10 cellular contexts compared by ENCODE assay signal in the genomic region with DNA sequence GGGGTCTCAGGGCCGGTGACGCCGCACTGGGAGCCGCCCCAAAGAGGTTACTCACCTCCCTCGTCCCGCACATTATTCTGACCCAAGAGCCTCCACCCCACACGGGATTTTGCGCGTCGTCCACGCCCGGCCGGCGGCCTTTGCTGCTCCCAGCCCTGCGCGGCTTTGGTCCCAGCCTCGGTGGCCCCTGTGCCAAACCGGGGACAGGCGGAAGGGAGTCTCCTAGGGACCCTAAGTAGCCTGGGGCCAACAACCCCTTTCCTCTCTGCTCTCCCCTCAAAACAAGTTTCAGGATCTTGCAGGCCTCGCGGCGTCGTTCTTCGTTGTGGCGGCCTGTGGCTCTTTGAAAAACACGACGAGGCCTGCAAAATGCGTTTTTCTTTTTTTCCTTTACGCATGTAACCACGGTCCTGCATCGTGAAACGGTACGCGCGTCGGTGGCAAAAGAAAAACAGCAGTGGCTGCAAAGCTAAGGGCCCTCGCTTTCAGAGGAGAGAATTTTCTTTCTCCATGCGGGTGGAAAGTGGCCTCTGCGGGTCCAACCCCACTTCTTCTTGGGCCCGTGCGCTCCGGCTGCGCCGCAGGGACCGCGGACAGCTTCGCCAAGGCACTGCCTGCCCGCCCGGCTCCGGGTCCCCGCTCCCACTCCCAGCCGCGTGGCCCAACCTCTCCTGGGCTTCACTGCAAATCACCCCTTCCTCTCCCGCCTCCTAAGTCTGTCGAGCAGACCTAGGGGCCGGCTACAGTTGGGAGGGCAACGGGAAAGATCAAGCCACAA. TPM values are rescaled to one million over a fixed set of nuclear protein-coding genes. Genes with fewer than 3 reads are reported as not detected.
DNase-seq lines count a peak whose midpoint lies in the region; ATAC-seq and TF ChIP-seq lines count a peak whose summit lies in the region.
"Had no signal": no experiment of that assay in that cellular context is flagged by ENCODE, and none has a peak within 500 bp of the region (broad histone marks: within the 10 kb centered on the region; RNA-seq: fewer than 3 reads in every experiment).

No MANE protein-coding gene starts in this region.

- ATAC-seq in GM18505 (IDR thresholded peaks at IDR 0.05; ENCODE audit: unreplicated experiment): no peak

- BruUV-seq in OCI-LY7 (replicated peaks; lab: Mats Ljungman, UMichigan): no TSS peak

- no peak for TF ChIP-seq EP300 in esophagus muscularis mucosa (IDR thresholded peaks at IDR 0.05)

- peaks cover 20% of the 10 kb centered on the region for H3K36me3 ChIP-seq in OCI-LY7 (ENCODE audit: insufficient read depth, low read length)
- no peaks in the 10 kb centered on the region for H3K36me3 ChIP-seq in esophagus muscularis mucosa
- no peaks in the 10 kb centered on the region for H3K36me3 ChIP-seq in smooth muscle cell (ENCODE audit: low read depth)

- peaks cover 2% of the 10 kb centered on the region for H3F3A ChIP-seq in smooth muscle cell (ENCODE audit: low read depth)

- no peak for TF ChIP-seq CTCF in OCI-LY7 (conservative IDR thresholded peaks at IDR 0.05; ENCODE audit: low read length)
- no peak for TF ChIP-seq CTCF in esophagus muscularis mucosa (IDR thresholded peaks at IDR 0.05)
- no peak for TF ChIP-seq CTCF in smooth muscle cell (IDR thresholded peaks at IDR 0.05; ENCODE audit: borderline replicate concordance, insufficient read depth, poor library complexity, severe bottlenecking)

- peak overlapping the region; percentile 53; the same call in 1 of the 2 replicates for H2AFZ ChIP-seq in OCI-LY7 (ENCODE audit: low read length)
- H2AFZ ChIP-seq in smooth muscle cell (ENCODE audit: low read depth): no peak overlapping the region

- H3K79me2 ChIP-seq in OCI-LY7 (ENCODE audit: insufficient read depth, low read depth, low read length) (peaks cover 17% of the 10 kb centered on the region), smooth muscle cell (ENCODE audit: low read depth) (no peaks in the 10 kb centered on the region)

- H3K4me3 Mint-ChIP-seq in T-helper 1 cell treated with Interleukin-12 subunit alpha and Interleukin-12 subunit beta and Interleukin-4 antibody, amounts not matched to agents 30 μg/mL and 1 μg/mL, for 36 hours: peak overlapping the region; percentile 67

- H3K9me2 ChIP-seq in OCI-LY7 (ENCODE audit: insufficient read depth, low read length): no peaks in the 10 kb centered on the region

- peaks cover 18% of the 10 kb centered on the region; the same call in 1 of the 2 replicates for H4K20me1 ChIP-seq in OCI-LY7 (ENCODE audit: insufficient read depth, low read length)
- peaks cover 57% of the 10 kb centered on the region for H4K20me1 ChIP-seq in smooth muscle cell (ENCODE audit: low read depth)

- CTCF ChIA-PET in OCI-LY7 (lab: Charles Lee; ENCODE audit: unreplicated experiment): interaction anchor here (0.6 to 0.9 kb wide), 3 partner anchors 23 to 401 kb away, joined by 3 to 4 read pairs (median 3); no protein-coding TSS in a partner anchor

- H3K27ac ChIP-seq in OCI-LY7 (ENCODE audit: low read depth, low read length, poor library complexity, severe bottlenecking) (peak overlapping the region; percentile 69), esophagus muscularis mucosa (replicated peaks in 1 of 4) (peak overlapping the region in 3 of 4 donors; percentile 3 to 51 (median 30)), smooth muscle cell (ENCODE audit: low read depth) (no peak overlapping the region)

- intact Hi-C loops in OCI-LY7 (cut with micrococcal nuclease; ENCODE audit: unreplicated experiment) (loop anchor here (1.0 to 10.0 kb wide), 5 partner anchors 83 to 304 kb away; a partner anchor contains a TSS), esophagus muscularis mucosa (cut with DNase I) (loop anchor here (10.0 kb wide), 2 partner anchors 164 to 274 kb away; no protein-coding TSS in a partner anchor)

- TF ChIP-seq POLR2A in esophagus muscularis mucosa (IDR thresholded peaks at IDR 0.05; ENCODE audit: low read depth) (no peak), GM18505 (IDR thresholded peaks at IDR 0.05; ENCODE audit: borderline replicate concordance, extremely low read depth, insufficient read depth, insufficient read length) (no peak)

- H3K4me1 Mint-ChIP-seq in T-helper 1 cell treated with Interleukin-12 subunit alpha and Interleukin-12 subunit beta and Interleukin-4 antibody, amounts not matched to agents 30 μg/mL and 1 μg/mL, for 36 hours (ENCODE audit: low read depth): peaks cover 54% of the 10 kb centered on the region

- no peaks in the 10 kb centered on the region for H3K9me3 ChIP-seq in OCI-LY7 (ENCODE audit: low read length)
- H3K9me3 ChIP-seq in esophagus muscularis mucosa: no peaks in the 10 kb centered on the region
- no peaks in the 10 kb centered on the region for H3K9me3 ChIP-seq in smooth muscle cell (replicated peaks; ENCODE audit: low read depth)

- H3K9me3 Mint-ChIP-seq in T-helper 1 cell treated with Interleukin-12 subunit alpha and Interleukin-12 subunit beta and Interleukin-4 antibody, amounts not matched to agents 30 μg/mL and 1 μg/mL, for 36 hours: no peaks in the 10 kb centered on the region

- H3K4me1 ChIP-seq in OCI-LY7 (ENCODE audit: insufficient read depth, low read length, poor library complexity, severe bottlenecking): peaks cover 70% of the 10 kb centered on the region
- H3K4me1 ChIP-seq in esophagus muscularis mucosa: peaks cover 23 to 52% (median 42%) of the 10 kb centered on the region in 4 donors
- H3K4me1 ChIP-seq in smooth muscle cell (ENCODE audit: low read depth): peaks cover 37% of the 10 kb centered on the region

- H3K27ac Mint-ChIP-seq in T-helper 1 cell treated with Interleukin-12 subunit alpha and Interleukin-12 subunit beta and Interleukin-4 antibody, amounts not matched to agents 30 μg/mL and 1 μg/mL, for 36 hours: peak overlapping the region; percentile 72

- no peaks in the 10 kb centered on the region for H3K27me3 Mint-ChIP-seq in T-helper 1 cell treated with Interleukin-12 subunit alpha and Interleukin-12 subunit beta and Interleukin-4 antibody, amounts not matched to agents 30 μg/mL and 1 μg/mL, for 36 hours (ENCODE audit: low read depth)

- POLR2A ChIA-PET in OCI-LY7 (lab: Charles Lee): interaction anchor here (0.8 to 1.8 kb wide), 2 partner anchors 16 to 168 kb away, joined by 3 to 5 read pairs; no protein-coding TSS in a partner anchor

- H3K9ac ChIP-seq in smooth muscle cell (ENCODE audit: low read depth): no peak overlapping the region

- WGBS in esophagus muscularis mucosa: 25% methylated on average over 45 of the region's 57 CpGs
- 10% methylated on average over 55 of the region's 57 CpGs for WGBS in smooth muscle cell (ENCODE audit: low lambda C conversion rate)

- DNase-seq in T-helper 1 cell (no peak), OCI-LY7 (ENCODE audit: low spot score) (no peak), esophagus muscularis mucosa (ENCODE audit: extremely low spot score) (no peak), smooth muscle cell (lab: John Stamatoyannopoulos, UW; ENCODE audit: unreplicated experiment) (no peak), NCI-H524 (lab: John Stamatoyannopoulos, UW) (no peak)
- no peak for DNase-seq in stimulated activated naive CD4-positive, alpha-beta T cell treated with Interleukin-2 at 50 U/mL for 16 hours (lab: John Stamatoyannopoulos, UW)
- DNase-seq: NCI-H524 treated with DMSO at 0.1 percent for 48 hours had no signal

- peaks cover 54% of the 10 kb centered on the region for H3K36me3 Mint-ChIP-seq in T-helper 1 cell treated with Interleukin-12 subunit alpha and Interleukin-12 subunit beta and Interleukin-4 antibody, amounts not matched to agents 30 μg/mL and 1 μg/mL, for 36 hours (ENCODE audit: low read depth)

- H3K27me3 ChIP-seq in esophagus muscularis mucosa: peaks cover 0 to 98% (median 82%) of the 10 kb centered on the region in 4 donors
- H3K27me3 ChIP-seq in smooth muscle cell (ENCODE audit: low read depth): peaks cover 72% of the 10 kb centered on the region

- H3K4me3 ChIP-seq in OCI-LY7 (ENCODE audit: low read depth, low read length, poor library complexity, severe bottlenecking): peak overlapping the region; percentile 91
- H3K4me3 ChIP-seq in esophagus muscularis mucosa: peak overlapping the region; percentile 42 to 57 (median 44)
- H3K4me3 ChIP-seq in smooth muscle cell: peak overlapping the region; percentile 34

- H3K4me2 ChIP-seq in OCI-LY7 (ENCODE audit: low read length) (peak overlapping the region; percentile 72), smooth muscle cell (peak overlapping the region; percentile 77)

RNA-seq across cellular contexts. Expression of a gene that starts 0.8 kb away (rescaled TPM):
- total RNA-seq in OCI-LY7 (2014; rRNA removed; shearing (Covaris generic)): 9.5 and 12.2 TPM in 2 replicates
- total RNA-seq in OCI-LY7 (2022) (39.5 and 41.1 TPM in 2 replicates), esophagus muscularis mucosa (1 to 10 TPM in 3 of 4 donors, under 1 TPM in 1; 0.91 to 4.4 (median 2.3) TPM), smooth muscle cell (2.3 and 4.5 TPM in 2 replicates)
- polyA plus RNA-seq in smooth muscle cell: 6.5 and 8.2 TPM in 2 replicates
- polyA plus RNA-seq: AG04450 had no signal

Comparison
In these comparisons a context has a peak if more than half of its experiments do, and no peak if none do; other contexts are left out.
1. H3K4me3 ChIP-seq: peak in every context shown above with its lines; median percentile 91 in OCI-LY7; 44 in esophagus muscularis mucosa; 34 in smooth muscle cell.